Comparison of ENCODE assay signal across 10 cellular contexts in the genomic region with DNA sequence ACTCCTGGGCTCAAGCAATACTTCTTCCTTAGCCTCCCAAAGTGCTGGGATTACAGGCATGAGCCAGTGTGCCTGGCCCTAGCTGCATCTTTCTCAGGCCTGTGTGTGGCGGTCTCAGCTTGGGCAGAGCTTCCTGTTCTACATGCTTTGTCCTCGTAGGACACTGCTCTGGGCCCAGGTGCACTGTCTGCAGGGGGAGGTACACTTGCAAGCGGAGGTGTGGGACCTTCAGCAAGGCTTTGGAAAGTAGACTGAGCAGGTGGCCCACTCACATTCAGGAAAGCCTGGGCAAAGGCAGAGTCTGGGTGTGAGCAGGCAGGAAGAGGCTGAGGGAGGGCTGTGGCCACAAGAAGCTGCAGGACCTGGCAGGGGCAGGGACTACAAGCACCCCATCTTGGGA. TPM values are rescaled to one million over a fixed set of nuclear protein-coding genes. Genes with fewer than 3 reads are reported as not detected.
DNase-seq lines count a peak whose midpoint lies in the region; ATAC-seq, FAIRE-seq and TF ChIP-seq lines count a peak whose summit lies in the region.
"Had no signal": no experiment of that assay in that cellular context is flagged by ENCODE, and none has a peak within 500 bp of the region (broad histone marks: within the 10 kb centered on the region; RNA-seq: fewer than 3 reads in every experiment).

No MANE protein-coding gene starts in this region.

- H3K4me1 ChIP-seq in kidney (ENCODE audit: control insufficient read depth in 1 of 2, insufficient read depth in 1 of 2, low read depth in 1 of 2, low read length in 2 of 2): peaks cover 32 to 42% of the 10 kb centered on the region in 2 donors
- H3K4me1 ChIP-seq in stomach: peaks cover 45 to 78% (median 62%) of the 10 kb centered on the region in 4 donors

- WGBS in stomach, 5 donors: 70 to 88% (median 82%) methylated on average over 3 of the region's 3 CpGs

- TF ChIP-seq CTCF in kidney (IDR thresholded peaks at IDR 0.05; ENCODE audit: borderline replicate concordance, extremely low read depth, insufficient read depth): no peak
- TF ChIP-seq CTCF in stomach (IDR thresholded peaks at IDR 0.05): no peak
- TF ChIP-seq CTCF in foreskin fibroblast (IDR thresholded peaks at IDR 0.05; ENCODE audit: low read depth, low read length): no peak

- no peak for TF ChIP-seq POLR2A in stomach (IDR thresholded peaks at IDR 0.05)

- H3K36me3 Mint-ChIP-seq in T-helper 1 cell treated with Interleukin-12 subunit alpha and Interleukin-12 subunit beta and Interleukin-4 antibody, amounts not matched to agents 30 μg/mL and 1 μg/mL, for 36 hours (ENCODE audit: low read depth): peaks cover 11% of the 10 kb centered on the region

- H3K27ac ChIP-seq in kidney (ENCODE audit: low read depth in 2 of 2, low read length in 2 of 2) (peak overlapping the region; percentile 18 to 79), stomach (peak overlapping the region; percentile 0 to 89 (median 78))

- no peaks in the 10 kb centered on the region for H3K27me3 ChIP-seq in stomach

- H3K4me3 ChIP-seq in kidney (ENCODE audit: low read length in 2 of 2): no peak overlapping the region
- H3K4me3 ChIP-seq in stomach: no peak overlapping the region
- no peak overlapping the region for H3K4me3 ChIP-seq in foreskin fibroblast (ENCODE audit: low read depth in 1 of 2, low read length in 2 of 2)

- H3K36me3 ChIP-seq in kidney (ENCODE audit: control insufficient read depth in 1 of 2, insufficient read depth in 2 of 2, low read length in 2 of 2) (peaks cover 0 to 6% of the 10 kb centered on the region in 2 donors), stomach (peaks cover 0 to 17% (median 10%) of the 10 kb centered on the region in 4 donors)

- no peak for DNase-seq in T-helper 1 cell
- DNase-seq in UCSD-AML1 (lab: John Stamatoyannopoulos, UW; ENCODE audit: unreplicated experiment): peak; percentile 23
- DNase-seq in kidney: no peak
- DNase-seq in stomach: no peak
- no peak for DNase-seq in foreskin fibroblast
- no peak for DNase-seq in D341Med (ENCODE audit: low spot score)
- DNase-seq: stimulated activated naive CD4-positive, alpha-beta T cell had no signal

- no peaks in the 10 kb centered on the region for H3K9me3 Mint-ChIP-seq in T-helper 1 cell treated with Interleukin-12 subunit alpha and Interleukin-12 subunit beta and Interleukin-4 antibody, amounts not matched to agents 30 μg/mL and 1 μg/mL, for 36 hours

- intact Hi-C loops in kidney (cut with DNase I): no loop called here
- intact Hi-C loops in stomach (cut with DNase I; ENCODE audit: low total_unique reads): no loop called here

- no peak overlapping the region for H3K9ac ChIP-seq in kidney (ENCODE audit: low read length in 2 of 2)

- no peak for ATAC-seq in GM18520 (IDR thresholded peaks at IDR 0.05; ENCODE audit: unreplicated experiment)

- H3K27ac Mint-ChIP-seq in T-helper 1 cell treated with Interleukin-12 subunit alpha and Interleukin-12 subunit beta and Interleukin-4 antibody, amounts not matched to agents 30 μg/mL and 1 μg/mL, for 36 hours: peak overlapping the region; percentile 65

- FAIRE-seq in kidney (lab: Jason Lieb, UNC): no peak
- FAIRE-seq: A204.1 had no signal

- no peaks in the 10 kb centered on the region for H3K27me3 Mint-ChIP-seq in T-helper 1 cell treated with Interleukin-12 subunit alpha and Interleukin-12 subunit beta and Interleukin-4 antibody, amounts not matched to agents 30 μg/mL and 1 μg/mL, for 36 hours (ENCODE audit: low read depth)

- TF ChIP-seq EP300 in stomach (IDR thresholded peaks at IDR 0.05): no peak

- H3K4me3 Mint-ChIP-seq in T-helper 1 cell treated with Interleukin-12 subunit alpha and Interleukin-12 subunit beta and Interleukin-4 antibody, amounts not matched to agents 30 μg/mL and 1 μg/mL, for 36 hours: no peak overlapping the region

- H3K9me3 ChIP-seq in kidney (ENCODE audit: control insufficient read depth in 1 of 2, low read length in 2 of 2): no peaks in the 10 kb centered on the region
- H3K9me3 ChIP-seq in stomach: no peaks in the 10 kb centered on the region

- peaks cover 39% of the 10 kb centered on the region for H3K4me1 Mint-ChIP-seq in T-helper 1 cell treated with Interleukin-12 subunit alpha and Interleukin-12 subunit beta and Interleukin-4 antibody, amounts not matched to agents 30 μg/mL and 1 μg/mL, for 36 hours (ENCODE audit: low read depth)

RNA-seq across cellular contexts. Expression of gene SUSD2, which starts 33.6 kb away (rescaled TPM):
- total RNA-seq in kidney (14.8 TPM), stomach (10 to 100 TPM in 3 of 5 donors, 1 to 10 TPM in 1, under 1 TPM in 1; 0.58 to 29.9 (median 17.5) TPM)
- polyA plus RNA-seq in kidney (ENCODE audit: insufficient read depth, low read depth, low replicate concordance) (25.2 TPM), stomach (1 to 10 TPM; 2.6 to 5.7 (median 3.2) TPM)
